Comparison of ENCODE assay signal across 13 cellular contexts in the genomic region with DNA sequence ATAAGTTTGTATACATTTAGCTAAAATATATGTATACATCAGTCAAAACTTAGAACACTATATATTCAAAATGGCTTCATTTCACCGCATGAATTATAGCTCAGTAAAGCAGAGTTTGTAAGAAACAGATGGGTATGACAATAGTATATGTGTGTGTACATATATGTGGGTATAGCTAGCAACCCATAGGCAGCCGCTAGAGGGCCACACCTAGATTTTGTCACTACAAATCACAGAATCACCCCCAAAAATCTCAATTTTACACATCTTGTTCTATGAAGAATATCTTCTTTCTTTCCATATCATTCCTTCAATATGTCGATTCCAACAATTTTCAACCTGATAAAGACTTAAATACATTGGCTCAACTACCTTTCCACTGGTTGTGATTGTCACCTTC.
DNase-seq lines count a peak whose midpoint lies in the region; ATAC-seq and TF ChIP-seq lines count a peak whose summit lies in the region.
"Had no signal": no experiment of that assay in that cellular context is flagged by ENCODE, and none has a peak within 500 bp of the region (broad histone marks: within the 10 kb centered on the region; RNA-seq: fewer than 3 reads in every experiment).

No MANE protein-coding gene starts in this region.

- peaks cover 8% of the 10 kb centered on the region for H3K9me3 Mint-ChIP-seq in neural progenitor cell

- no peak overlapping the region for H2AFZ ChIP-seq in PC-3 (ENCODE audit: low read length)
- no peak overlapping the region for H2AFZ ChIP-seq in neural progenitor cell (replicated peaks)

- peak; percentile 84 for TF ChIP-seq CTCF in PC-3 (conservative IDR thresholded peaks at IDR 0.05; ENCODE audit: low read depth, low read length)
- TF ChIP-seq CTCF in neural progenitor cell (IDR thresholded peaks at IDR 0.05), result peak; percentile 58
- TF ChIP-seq CTCF in prostate gland (IDR thresholded peaks at IDR 0.05), result no peak

- no peaks in the 10 kb centered on the region for H3K27me3 ChIP-seq in PC-3 (ENCODE audit: low read length)
- H3K27me3 ChIP-seq in neural progenitor cell, result no peaks in the 10 kb centered on the region
- H3K27me3 ChIP-seq in prostate gland (replicated peaks; ENCODE audit: insufficient read depth), result no peaks in the 10 kb centered on the region
- H3K27me3 ChIP-seq: ovary had no signal

- no TSS peak for BruUV-seq in PC-3 (replicated peaks; lab: Mats Ljungman, UMichigan)

- no peak overlapping the region for H3K4me2 ChIP-seq in PC-3 (ENCODE audit: low read length)
- no peak overlapping the region for H3K4me2 ChIP-seq in neural progenitor cell

- H3K4me3 Mint-ChIP-seq in neural progenitor cell, result no peak overlapping the region
- H3K4me3 Mint-ChIP-seq: activated naive CD4-positive, alpha-beta T cell treated with anti-CD3 and anti-CD28 coated beads, Interleukin-2, amount 50 U/mL, for 24 hours; T-helper 2 cell treated with Interferon-gamma antibody and Interleukin-4, amounts not matched to agents 5 μg/mL and 100 μg/mL, for 36 hours had no signal

- WGBS in prostate gland, result 62% methylated on average over 3 of the region's 3 CpGs

- ATAC-seq in HG02884 (IDR thresholded peaks at IDR 0.05; ENCODE audit: unreplicated experiment) (peak; percentile 62), PC-3 (peak; percentile 53; the same call in 1 of the 2 replicates), GM21737 (IDR thresholded peaks at IDR 0.05; ENCODE audit: unreplicated experiment) (no peak)

- no peak for TF ChIP-seq POLR2A in prostate gland (IDR thresholded peaks at IDR 0.05)

- POLR2A ChIA-PET in PC-3 (lab: Charles Lee; ENCODE audit: unreplicated experiment), result no interaction called here

- H4K20me1 ChIP-seq in PC-3 (ENCODE audit: low read length), result no peaks in the 10 kb centered on the region
- no peaks in the 10 kb centered on the region for H4K20me1 ChIP-seq in neural progenitor cell (ENCODE audit: low read depth)

- no peak overlapping the region for H3K27ac ChIP-seq in PC-3 (ENCODE audit: low read length)
- no peak overlapping the region for H3K27ac ChIP-seq in neural progenitor cell
- no peak overlapping the region for H3K27ac ChIP-seq in prostate gland
- H3K27ac ChIP-seq: ovary had no signal

- H3K79me2 ChIP-seq in PC-3 (ENCODE audit: low read length) (no peaks in the 10 kb centered on the region), neural progenitor cell (ENCODE audit: low read depth) (no peaks in the 10 kb centered on the region)

- H3F3A ChIP-seq in PC-3 (ENCODE audit: low read length, unreplicated experiment), result no peaks in the 10 kb centered on the region
- no peaks in the 10 kb centered on the region for H3F3A ChIP-seq in neural progenitor cell (ENCODE audit: low read depth)

- H3K36me3 ChIP-seq in PC-3 (ENCODE audit: low read depth, low read length) (no peaks in the 10 kb centered on the region), neural progenitor cell (no peaks in the 10 kb centered on the region), prostate gland (no peaks in the 10 kb centered on the region)
- H3K36me3 ChIP-seq: ovary had no signal

- no peak overlapping the region for H3K4me3 ChIP-seq in PC-3 (ENCODE audit: low read length)
- no peak overlapping the region for H3K4me3 ChIP-seq in neural progenitor cell
- H3K4me3 ChIP-seq in prostate gland, result no peak overlapping the region
- H3K4me3 ChIP-seq: ovary had no signal

- H3K9ac ChIP-seq in PC-3 (ENCODE audit: low read length), result no peak overlapping the region
- H3K9ac ChIP-seq in neural progenitor cell, result no peak overlapping the region

- no peaks in the 10 kb centered on the region for H3K9me3 ChIP-seq in PC-3 (ENCODE audit: low read length)
- no peaks in the 10 kb centered on the region for H3K9me3 ChIP-seq in neural progenitor cell (ENCODE audit: low read depth)
- H3K9me3 ChIP-seq in prostate gland, result no peaks in the 10 kb centered on the region
- H3K9me3 ChIP-seq: ovary had no signal

- H3K36me3 Mint-ChIP-seq in neural progenitor cell, result no peaks in the 10 kb centered on the region
- H3K36me3 Mint-ChIP-seq: activated naive CD4-positive, alpha-beta T cell treated with anti-CD3 and anti-CD28 coated beads, Interleukin-2, amount 50 U/mL, for 24 hours had no signal

- H3K4me1 ChIP-seq in PC-3 (ENCODE audit: insufficient read depth, low read length) (no peaks in the 10 kb centered on the region), neural progenitor cell (no peaks in the 10 kb centered on the region), prostate gland (replicated peaks) (no peaks in the 10 kb centered on the region)

- H3K27me3 Mint-ChIP-seq in neural progenitor cell (ENCODE audit: insufficient read depth, low read depth), result peaks cover 2% of the 10 kb centered on the region
- H3K27me3 Mint-ChIP-seq: activated naive CD4-positive, alpha-beta T cell treated with anti-CD3 and anti-CD28 coated beads, Interleukin-2, amount 50 U/mL, for 24 hours had no signal

- DNase-seq in NCI-H82 (lab: John Stamatoyannopoulos, UW), result peak; percentile 1
- no peak for DNase-seq in NCI-H82 treated with DMSO at 0.1 percent for 48 hours (lab: John Stamatoyannopoulos, UW; ENCODE audit: unreplicated experiment)
- peak; percentile 40 for DNase-seq in PC-3
- DNase-seq in neural progenitor cell (ENCODE audit: low spot score), result no peak
- no peak for DNase-seq in prostate gland (ENCODE audit: low spot score)
- DNase-seq in GDM1 (lab: John Stamatoyannopoulos, UW), result no peak
- DNase-seq: kidney glomerular epithelial cell, NCI-H2081, ovary had no signal

- no peak overlapping the region for H3K27ac Mint-ChIP-seq in neural progenitor cell
- H3K27ac Mint-ChIP-seq: activated naive CD4-positive, alpha-beta T cell treated with anti-CD3 and anti-CD28 coated beads, Interleukin-2, amount 50 U/mL, for 24 hours; T-helper 2 cell treated with Interferon-gamma antibody and Interleukin-4, amounts not matched to agents 5 μg/mL and 100 μg/mL, for 36 hours had no signal

- intact Hi-C loops in PC-3 (cut with micrococcal nuclease), result loop anchor here (1.0 to 5.0 kb wide), 3 partner anchors 188 to 329 kb away; no protein-coding TSS in a partner anchor
- intact Hi-C loops in prostate gland (cut with DNase I), result no loop called here

- H3K9me2 ChIP-seq in PC-3 (replicated peaks; ENCODE audit: low read length), result no peaks in the 10 kb centered on the region

- CTCF ChIA-PET in PC-3 (lab: Charles Lee), result interaction anchor here (1.1 kb wide), 2 partner anchors 227 to 329 kb away, joined by 3 to 6 read pairs; no protein-coding TSS in a partner anchor

- H3K4me1 Mint-ChIP-seq in neural progenitor cell, result no peaks in the 10 kb centered on the region
- H3K4me1 Mint-ChIP-seq: activated naive CD4-positive, alpha-beta T cell treated with anti-CD3 and anti-CD28 coated beads, Interleukin-2, amount 50 U/mL, for 24 hours had no signal

Comparison
In these comparisons a context has a peak if more than half of its experiments do, and no peak if none do; other contexts are left out.
1. DNase-seq: peak in NCI-H82 (single experiment) and PC-3 (single experiment); none in NCI-H82 treated with DMSO at 0.1 percent for 48 hours (single experiment), neural progenitor cell (single experiment), prostate gland (single experiment) and GDM1 (single experiment).
2. CTCF ChIP-seq: peak in PC-3 (single experiment) and neural progenitor cell (single experiment); none in prostate gland (0 of 4).